In the genomic region with DNA sequence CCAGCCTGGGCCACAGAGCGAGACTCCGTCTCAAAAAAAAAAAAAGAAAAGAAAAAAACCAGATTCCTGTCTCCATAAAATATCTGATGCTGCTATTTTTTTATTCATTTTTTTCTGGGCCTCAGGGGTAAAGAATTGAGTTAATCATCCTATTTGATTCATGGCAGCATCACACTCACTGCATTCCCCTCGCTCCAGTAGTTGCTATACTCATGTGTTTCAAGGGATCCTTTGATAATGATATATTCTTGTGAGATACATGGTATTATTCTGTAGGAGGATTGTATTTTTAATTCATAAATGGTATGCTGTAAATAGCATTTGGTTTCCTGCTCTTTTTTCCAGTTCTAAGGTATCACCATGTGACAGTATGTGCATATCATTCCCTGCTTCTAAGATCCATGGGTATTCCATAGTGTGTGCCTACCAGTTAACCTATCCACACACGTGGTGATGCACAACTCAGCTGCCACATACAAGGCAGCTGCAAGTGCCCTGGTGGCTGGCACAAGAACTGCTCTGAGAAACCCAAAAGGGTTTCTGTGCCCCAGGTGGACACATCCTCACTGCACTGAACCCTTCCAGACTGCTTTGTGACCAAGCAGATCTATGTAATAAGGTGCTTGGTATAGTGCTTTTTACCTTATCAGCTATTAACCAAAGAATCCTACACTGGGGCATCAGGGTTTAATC, we compare ENCODE assay signal across 8 cellular contexts.
DNase-seq lines count a peak whose midpoint lies in the region; TF ChIP-seq lines count a peak whose summit lies in the region.

No MANE protein-coding gene starts in this region.

- no peak for TF ChIP-seq EP300 in esophagus muscularis mucosa (IDR thresholded peaks at IDR 0.05)

- DNase-seq in HFF-Myc (ENCODE audit: extremely low read depth, low read depth) (no peak), astrocyte of the spinal cord (ENCODE audit: low read depth, low spot score) (no peak), mesenteric fat pad (ENCODE audit: low spot score) (peak; percentile 33), RPMI8226 (no peak), KBM-7 (no peak), NCI-H1092 (lab: John Stamatoyannopoulos, UW) (no peak), esophagus muscularis mucosa (ENCODE audit: extremely low spot score) (no peak)

- WGBS in esophagus muscularis mucosa, result 91% methylated on average over 4 of the region's 4 CpGs

- H3K36me3 ChIP-seq in esophagus muscularis mucosa, result no peaks in the 10 kb centered on the region

- intact Hi-C loops in esophagus muscularis mucosa (cut with DNase I), result no loop called here

- H3K27me3 ChIP-seq in esophagus muscularis mucosa, result no peaks in the 10 kb centered on the region

- H3K4me3 ChIP-seq in HFF-Myc (replicated peaks; ENCODE audit: low read depth, low read length) (no peak overlapping the region), astrocyte of the spinal cord (ENCODE audit: low read depth, low read length) (no peak overlapping the region), esophagus muscularis mucosa (no peak overlapping the region)

- peaks cover 0 to 9% (median 3%) of the 10 kb centered on the region in 4 donors for H3K4me1 ChIP-seq in esophagus muscularis mucosa

- TF ChIP-seq CTCF in C4-2B (conservative IDR thresholded peaks at IDR 0.05), result peak; percentile 40
- peak; percentile 39 for TF ChIP-seq CTCF in HFF-Myc (IDR thresholded peaks at IDR 0.05; ENCODE audit: low read depth, low read length, missing control alignments)
- TF ChIP-seq CTCF in astrocyte of the spinal cord (IDR thresholded peaks at IDR 0.05; ENCODE audit: low read depth, low read length), result peak; percentile 43
- peak in 1 of 3 experiments; percentile 23 for TF ChIP-seq CTCF in esophagus muscularis mucosa (IDR thresholded peaks at IDR 0.05)

- no peak overlapping the region for H3K27ac ChIP-seq in C4-2B
- no peak overlapping the region for H3K27ac ChIP-seq in esophagus muscularis mucosa (replicated peaks in 1 of 4)

- no peak for TF ChIP-seq POLR2A in esophagus muscularis mucosa (IDR thresholded peaks at IDR 0.05; ENCODE audit: low read depth)

- no peaks in the 10 kb centered on the region for H3K9me3 ChIP-seq in esophagus muscularis mucosa

- in situ Hi-C loops in astrocyte of the spinal cord (cut with HindIII; ENCODE audit: low sequenced_read_pairs), result no loop called here
- in situ Hi-C loops in KBM-7 (cut with MboI; ENCODE audit: low pct_unique_long_range_greater_than_20kb, low sequenced_read_pairs), result no loop called here
